ENCODE assay signal across 8 cellular contexts in genomic region chr15:93028111-93028631, GRCh38.
DNase-seq lines count a peak whose midpoint lies in the region; ATAC-seq and TF ChIP-seq lines count a peak whose summit lies in the region.

No MANE protein-coding gene starts in this region.

- H3K27me3 Mint-ChIP-seq in activated CD4-positive, alpha-beta T cell treated with anti-CD3 and anti-CD28 coated beads, Interleukin-2, amount 10 ng/mL, durations not matched to agents 24 days and 14 days, result no peaks in the 10 kb centered on the region

- intact Hi-C loops in activated CD4-positive, alpha-beta T cell treated with anti-CD3 and anti-CD28 coated beads, Interleukin-2, amount 10 ng/mL, durations not matched to agents 24 days and 14 days (cut with micrococcal nuclease), result no loop called here
- intact Hi-C loops in lower lobe of right lung (cut with DNase I) (no loop called here), testis (cut with DNase I; ENCODE audit: low total_unique reads) (no loop called here)

- no peaks in the 10 kb centered on the region for H3K27me3 ChIP-seq in lower lobe of right lung (ENCODE audit: low read depth)
- H3K27me3 ChIP-seq in testis, result no peaks in the 10 kb centered on the region

- TF ChIP-seq CTCF in lower lobe of right lung (IDR thresholded peaks at IDR 0.05), result no peak
- TF ChIP-seq CTCF in testis (IDR thresholded peaks at IDR 0.05), result no peak

- peak in 1 of 2 donors; percentile 0 for ATAC-seq in lower lobe of right lung
- no peak for ATAC-seq in GM18867 (IDR thresholded peaks at IDR 0.05; ENCODE audit: unreplicated experiment)

- no peak overlapping the region for H3K4me3 ChIP-seq in lower lobe of right lung
- H3K4me3 ChIP-seq in testis, result no peak overlapping the region

- no peak for TF ChIP-seq POLR2A in testis (IDR thresholded peaks at IDR 0.05)

- H3K27ac ChIP-seq in caudate nucleus (ENCODE audit: low read depth, low read length) (peak overlapping the region; percentile 39), lower lobe of right lung (peak overlapping the region; percentile 80), testis (peak overlapping the region; percentile 25 to 84)

- DNase-seq in activated CD4-positive, alpha-beta T cell treated with anti-CD3 and anti-CD28 coated beads, Interleukin-2, amount 10 ng/mL, durations not matched to agents 24 days and 14 days, result no peak
- no peak for DNase-seq in activated CD4-positive, alpha-beta T cell treated with anti-CD3 and anti-CD28 coated beads for 1 hour
- DNase-seq in caudate nucleus (lab: John Stamatoyannopoulos, UW) (no peak), lower lobe of right lung (no peak), testis (peak; percentile 14), GM19238 (ENCODE audit: insufficient read length, low spot score) (no peak), KBM-7 (no peak)

- H3K4me3 Mint-ChIP-seq in activated CD4-positive, alpha-beta T cell treated with anti-CD3 and anti-CD28 coated beads, Interleukin-2, amount 10 ng/mL, durations not matched to agents 24 days and 14 days, result no peak overlapping the region

- in situ Hi-C loops in KBM-7 (cut with MboI; ENCODE audit: low pct_unique_long_range_greater_than_20kb, low sequenced_read_pairs), result loop anchor here (25.0 kb wide), 1 partner anchor 1084 kb away; no protein-coding TSS in a partner anchor

- H3K9me3 Mint-ChIP-seq in activated CD4-positive, alpha-beta T cell treated with anti-CD3 and anti-CD28 coated beads, Interleukin-2, amount 10 ng/mL, durations not matched to agents 24 days and 14 days, result peaks cover 3% of the 10 kb centered on the region

- peaks cover 60% of the 10 kb centered on the region for H3K4me1 ChIP-seq in lower lobe of right lung
- peaks cover 31% of the 10 kb centered on the region for H3K4me1 ChIP-seq in testis

- H3K9me3 ChIP-seq in lower lobe of right lung (no peaks in the 10 kb centered on the region), testis (no peaks in the 10 kb centered on the region)

- peaks cover 44% of the 10 kb centered on the region for H3K36me3 ChIP-seq in lower lobe of right lung
- H3K36me3 ChIP-seq in testis (ENCODE audit: low read depth, missing control alignments), result no peaks in the 10 kb centered on the region

- peaks cover 45% of the 10 kb centered on the region for H3K36me3 Mint-ChIP-seq in activated CD4-positive, alpha-beta T cell treated with anti-CD3 and anti-CD28 coated beads, Interleukin-2, amount 10 ng/mL, durations not matched to agents 24 days and 14 days (ENCODE audit: low read depth)

- 71 to 89% methylated on average over 10 to 13 of the region's 13 CpGs for WGBS in testis, 2 donors

- H3K27ac Mint-ChIP-seq in activated CD4-positive, alpha-beta T cell treated with anti-CD3 and anti-CD28 coated beads, Interleukin-2, amount 10 ng/mL, durations not matched to agents 24 days and 14 days, result peak overlapping the region; percentile 56

- H3K4me1 Mint-ChIP-seq in activated CD4-positive, alpha-beta T cell treated with anti-CD3 and anti-CD28 coated beads, Interleukin-2, amount 10 ng/mL, durations not matched to agents 24 days and 14 days, result peaks cover 39% of the 10 kb centered on the region
